In genomic region chr2:216500572-216500971, GRCh38 we compare ENCODE assay signal across 1 cellular context.
TF ChIP-seq lines count a peak whose summit lies in the region.

No MANE protein-coding gene starts in this region.

TF ChIP-seq in H1, 55 proteins besides CTCF, POLR2A, EP300 and RAD21 (continued from another document):
- no peak for TF ChIP-seq E2F6 (IDR thresholded peaks at IDR 0.05)
- TF ChIP-seq PHF8 (conservative IDR thresholded peaks at IDR 0.05; ENCODE audit: low read depth, low read length) = no peak
